Comparison of ENCODE assay signal across 16 cellular contexts in genomic region chr1:231734417-231734816, GRCh38.
DNase-seq lines count a peak whose midpoint lies in the region; ATAC-seq, FAIRE-seq and TF ChIP-seq lines count a peak whose summit lies in the region.
"Had no signal": no experiment of that assay in that cellular context is flagged by ENCODE, and none has a peak within 500 bp of the region (broad histone marks: within the 10 kb centered on the region; RNA-seq: fewer than 3 reads in every experiment).

No MANE protein-coding gene starts in this region.

- TF ChIP-seq POLR2A in HepG2 (IDR thresholded peaks at IDR 0.05; ENCODE audit: insufficient read depth in 1 of 2, low read depth in 2 of 2, low read length in 2 of 2) (no peak), right lobe of liver (IDR thresholded peaks at IDR 0.05) (no peak)

- in situ Hi-C loops in HepG2 (cut with HindIII; ENCODE audit: extremely low pct_ligation_motif_present, low pct_unique_long_range_greater_than_20kb): no loop called here

- H3K9ac ChIP-seq in HepG2 (ENCODE audit: insufficient read depth, low read depth, low read length): no peak overlapping the region
- H3K9ac ChIP-seq: KMS-11 had no signal

- ATAC-seq in HepG2 (no peak), right lobe of liver (no peak), left ventricle myocardium superior (peak; percentile 41), HG03342 (IDR thresholded peaks at IDR 0.05; ENCODE audit: unreplicated experiment) (no peak)
- ATAC-seq: activated CD8-positive, alpha-beta T cell treated with anti-CD3 and anti-CD28 coated beads, Interleukin-2, amount 10 ng/mL, durations not matched to agents 7 days and 5 days; activated naive CD8-positive, alpha-beta T cell treated with anti-CD3 and anti-CD28 coated beads, Interleukin-2, amount 50 U/mL, for 24 hours had no signal

- TF ChIP-seq CTCF in HepG2 (CRISPR knock-in tag; IDR thresholded peaks at IDR 0.05) (no peak), right lobe of liver (IDR thresholded peaks at IDR 0.05) (no peak), foreskin fibroblast (IDR thresholded peaks at IDR 0.05; ENCODE audit: low read depth, low read length) (no peak)

- no peak overlapping the region for H3K27ac ChIP-seq in HepG2 (ENCODE audit: extremely low read length, insufficient read depth, low read length)
- H3K27ac ChIP-seq in right lobe of liver: no peak overlapping the region
- H3K27ac ChIP-seq: KMS-11 had no signal

- CTCF ChIA-PET in HepG2 (lab: Yijun Ruan, JAX; ENCODE audit: low intra/inter-chr PET ratio, low total read pairs): no interaction called here

- TF ChIP-seq EP300 in HepG2 (IDR thresholded peaks at IDR 0.05; ENCODE audit: low read depth in 2 of 2, low read length in 2 of 2) (no peak), HepG2 (CRISPR knock-in tag; IDR thresholded peaks at IDR 0.05; ENCODE audit: borderline replicate concordance) (no peak)

- no TSS peak for BruUV-seq in HepG2 (replicated peaks; lab: Mats Ljungman, UMichigan)

- no peaks in the 10 kb centered on the region for H3K79me2 ChIP-seq in HepG2 (ENCODE audit: insufficient read depth, low read length)

- POLR2A ChIA-PET in HepG2 (lab: Yijun Ruan, JAX): no interaction called here

- no peak for DNase-seq in HepG2 (ENCODE audit: low spot score)
- DNase-seq in right lobe of liver: no peak
- DNase-seq in amniotic epithelial cell (ENCODE audit: low read depth): peak; percentile 28
- peak; percentile 32 for DNase-seq in left ventricle myocardium superior
- peak; percentile 46 for DNase-seq in stromal cell of bone marrow (ENCODE audit: low read depth)
- no peak for DNase-seq in foreskin fibroblast
- DNase-seq in SW480 (ENCODE audit: low spot score): no peak
- DNase-seq: activated CD8-positive, alpha-beta T cell treated with anti-CD3 and anti-CD28 coated beads, Interleukin-2, amount 10 ng/mL, durations not matched to agents 7 days and 5 days; activated naive CD8-positive, alpha-beta T cell treated with anti-CD3 and anti-CD28 coated beads, Interleukin-2, amount 50 U/mL, for 24 hours; effector CD4-positive, alpha-beta T cell; kidney glomerular epithelial cell; NCI-H1105; NCI-H524 had no signal

- TF ChIP-seq RAD21 in HepG2 (CRISPR knock-in tag; IDR thresholded peaks at IDR 0.05): no peak

- no peak for FAIRE-seq in HepG2 (lab: Jason Lieb, UNC)
- FAIRE-seq: H54 had no signal

- H3K36me3 ChIP-seq in HepG2 (replicated peaks in 1 of 2; ENCODE audit: control insufficient read depth in 1 of 2, insufficient read depth in 2 of 2, low read length in 2 of 2): no peaks in the 10 kb centered on the region; a peak in 1 of 5 replicates
- H3K36me3 ChIP-seq in right lobe of liver: no peaks in the 10 kb centered on the region

- no peak overlapping the region for H3K4me2 ChIP-seq in HepG2 (ENCODE audit: low read depth, low read length)
- H3K4me2 ChIP-seq: KMS-11 had no signal

- no peaks in the 10 kb centered on the region for H3K4me1 ChIP-seq in HepG2 (ENCODE audit: insufficient read depth, low read length)
- H3K4me1 ChIP-seq in right lobe of liver: no peaks in the 10 kb centered on the region

- H4K20me1 ChIP-seq in HepG2 (ENCODE audit: insufficient read depth, low read length): no peaks in the 10 kb centered on the region

- 100% methylated on average over 4 of the region's 4 CpGs for WGBS in HepG2 (ENCODE audit: low lambda C conversion rate)
- 54% methylated on average over 4 of the region's 4 CpGs for WGBS in right lobe of liver (ENCODE audit: insufficient coverage, low coverage, low lambda C conversion rate, missing lambda C conversion rate)

- H3K9me3 ChIP-seq in HepG2 (ENCODE audit: low read length) (no peaks in the 10 kb centered on the region), right lobe of liver (no peaks in the 10 kb centered on the region)

- H2AFZ ChIP-seq in HepG2 (ENCODE audit: low read length): no peak overlapping the region

- intact Hi-C loops in HepG2 (cut with micrococcal nuclease; ENCODE audit: unreplicated experiment) (no loop called here), right lobe of liver (cut with DNase I) (no loop called here), left ventricle myocardium superior (cut with micrococcal nuclease) (no loop called here)

- H3K4me3 ChIP-seq in HepG2 (replicated peaks in 1 of 3; ENCODE audit: insufficient read depth in 1 of 3, low read depth in 2 of 3, low read length in 3 of 3) (no peak overlapping the region), right lobe of liver (no peak overlapping the region), foreskin fibroblast (ENCODE audit: low read depth in 1 of 2, low read length in 2 of 2) (no peak overlapping the region)

- H3K27me3 ChIP-seq in HepG2 (ENCODE audit: control insufficient read depth in 1 of 2, insufficient read depth in 2 of 2, low read length in 2 of 2) (no peaks in the 10 kb centered on the region), right lobe of liver (no peaks in the 10 kb centered on the region)

TF ChIP-seq in HepG2, 621 proteins besides CTCF, POLR2A, EP300 and RAD21:
- TF ChIP-seq MAFK (conservative IDR thresholded peaks at IDR 0.05 in 1 of 2, IDR thresholded peaks at IDR 0.05 in 1 of 2; ENCODE audit: low read length in 2 of 2) (peak; percentile 80 to 87), MAFF (IDR thresholded peaks at IDR 0.05; ENCODE audit: low read depth, low read length) (peak; percentile 88), ZFP36 (IDR thresholded peaks at IDR 0.05; ENCODE audit: borderline replicate concordance, low read depth, low read length, partially characterized antibody) (no peak)

Comparison
In these comparisons a context has a peak if more than half of its experiments do, and no peak if none do; other contexts are left out.
1. DNase-seq: peak in amniotic epithelial cell (single experiment), left ventricle myocardium superior (single experiment) and stromal cell of bone marrow (single experiment); none in HepG2 (single experiment), right lobe of liver (0 of 3), foreskin fibroblast (0 of 2) and SW480 (single experiment).